Comparison of ENCODE assay signal across 9 cellular contexts in genomic region chr22:41687901-41688364, GRCh38. TPM values are rescaled to one million over a fixed set of nuclear protein-coding genes. Genes with fewer than 3 reads are reported as not detected.
A peak's percentile ranks its signal among the peaks of the same experiment; 100 is the strongest.
DNase-seq lines count a peak whose midpoint lies in the region; ATAC-seq and TF ChIP-seq lines count a peak whose summit lies in the region.
"Had no signal": no experiment of that assay in that cellular context is flagged by ENCODE, and none has a peak within 500 bp of the region (broad histone marks: within the 10 kb centered on the region; RNA-seq: fewer than 3 reads in every experiment).

No MANE protein-coding gene starts in this region.

- peak overlapping the region; percentile 89 for H3K4me3 ChIP-seq in endodermal cell (ENCODE audit: low read length)
- peak overlapping the region; percentile 92 for H3K4me3 ChIP-seq in mesodermal cell (ENCODE audit: extremely low read depth, insufficient read depth, low read length, poor library complexity, severe bottlenecking)

- TF ChIP-seq CTCF in endodermal cell (conservative IDR thresholded peaks at IDR 0.05) = no peak

- H3K4me1 ChIP-seq in endodermal cell (ENCODE audit: control insufficient read depth, insufficient read depth, low read length) (no peaks in the 10 kb centered on the region), mesodermal cell (ENCODE audit: control insufficient read depth, insufficient read depth, low read length, poor library complexity, severe bottlenecking) (peaks cover 3% of the 10 kb centered on the region)

- H3K27me3 ChIP-seq in endodermal cell (ENCODE audit: control insufficient read depth, insufficient read depth, low read length, poor library complexity, severe bottlenecking) = no peaks in the 10 kb centered on the region

- 1 to 2% methylated on average over 15 to 20 of the region's 20 CpGs for WGBS in endodermal cell (ENCODE audit: insufficient coverage in 1 of 2, insufficient read length in 1 of 2), 2 experiments
- 0 to 3% methylated on average over 7 to 16 of the region's 20 CpGs for WGBS in mesodermal cell (ENCODE audit: insufficient coverage in 2 of 2), 2 experiments

- no peaks in the 10 kb centered on the region for H3K9me3 ChIP-seq in endodermal cell (ENCODE audit: control insufficient read depth, low read length)
- no peaks in the 10 kb centered on the region for H3K9me3 ChIP-seq in mesodermal cell (ENCODE audit: control insufficient read depth, low read length)

- peak overlapping the region; percentile 66 for H3K9ac ChIP-seq in endodermal cell (ENCODE audit: extremely low read depth, low read length, poor library complexity, severe bottlenecking)

- H3K36me3 ChIP-seq in endodermal cell (ENCODE audit: control insufficient read depth, insufficient read depth, low read length) = no peaks in the 10 kb centered on the region
- H3K36me3 ChIP-seq in mesodermal cell (ENCODE audit: control insufficient read depth, insufficient read depth, low read length) = peaks cover 9% of the 10 kb centered on the region

- no peaks in the 10 kb centered on the region for H3K9me3 Mint-ChIP-seq in T-helper 2 cell treated with Interferon-gamma antibody and Interleukin-4, amounts not matched to agents 5 μg/mL and 100 μg/mL, for 36 hours
- H3K9me3 Mint-ChIP-seq in endodermal cell = no peaks in the 10 kb centered on the region

- peaks cover 18% of the 10 kb centered on the region for H3K4me1 Mint-ChIP-seq in T-helper 2 cell treated with Interferon-gamma antibody and Interleukin-4, amounts not matched to agents 5 μg/mL and 100 μg/mL, for 36 hours (ENCODE audit: low read depth)
- peaks cover 7% of the 10 kb centered on the region for H3K4me1 Mint-ChIP-seq in endodermal cell

- H3K4me3 Mint-ChIP-seq in T-helper 2 cell treated with Interferon-gamma antibody and Interleukin-4, amounts not matched to agents 5 μg/mL and 100 μg/mL, for 36 hours = peak overlapping the region; percentile 93
- H3K4me3 Mint-ChIP-seq in endodermal cell = peak overlapping the region; percentile 94

- no peaks in the 10 kb centered on the region for H3K27me3 Mint-ChIP-seq in T-helper 2 cell treated with Interferon-gamma antibody and Interleukin-4, amounts not matched to agents 5 μg/mL and 100 μg/mL, for 36 hours (ENCODE audit: low read depth)
- H3K27me3 Mint-ChIP-seq in endodermal cell (ENCODE audit: insufficient read depth) = no peaks in the 10 kb centered on the region

- DNase-seq in Daoy (ENCODE audit: low read depth) = peak; percentile 36
- DNase-seq in T-helper 2 cell treated with Interferon-gamma antibody and Interleukin-4, amounts not matched to agents 5 μg/mL and 100 μg/mL, for 36 hours (ENCODE audit: low spot score) = no peak
- DNase-seq in endodermal cell = peak; percentile 69
- DNase-seq in NCI-H526 treated with DMSO at 0.1 percent for 48 hours (lab: John Stamatoyannopoulos, UW) = no peak
- no peak for DNase-seq in SKM-1 treated with dmso at 0.1 percent for 144 hours (lab: John Stamatoyannopoulos, UW; ENCODE audit: unreplicated experiment)
- no peak for DNase-seq in H4 (ENCODE audit: low spot score)

- ATAC-seq in HG03159 (IDR thresholded peaks at IDR 0.05; ENCODE audit: unreplicated experiment) = peak; percentile 12

- H3K27ac Mint-ChIP-seq in T-helper 2 cell treated with Interferon-gamma antibody and Interleukin-4, amounts not matched to agents 5 μg/mL and 100 μg/mL, for 36 hours = peak overlapping the region; percentile 96
- peak overlapping the region; percentile 97 for H3K27ac Mint-ChIP-seq in endodermal cell

- H3K27ac ChIP-seq in endodermal cell (ENCODE audit: low read depth, low read length) = no peak overlapping the region
- peak overlapping the region; percentile 81 for H3K27ac ChIP-seq in mesodermal cell (ENCODE audit: low read depth, low read length, severe bottlenecking)

- H3K36me3 Mint-ChIP-seq in T-helper 2 cell treated with Interferon-gamma antibody and Interleukin-4, amounts not matched to agents 5 μg/mL and 100 μg/mL, for 36 hours (ENCODE audit: low read depth) = peaks cover 3% of the 10 kb centered on the region
- H3K36me3 Mint-ChIP-seq in endodermal cell (ENCODE audit: low read depth) = no peaks in the 10 kb centered on the region

RNA-seq across cellular contexts. Expression of gene SNU13, which starts 0.7 kb away (rescaled TPM):
- total RNA-seq in Daoy (2014; rRNA removed; shearing (Covaris generic)) = 98.1 and 98.8 TPM in 2 replicates
- total RNA-seq in endodermal cell = 100 to 1,000 TPM; 133 to 146 TPM
- 137 TPM for polyA plus RNA-seq in endodermal cell (2013, experiment 1 of 2)
- polyA plus RNA-seq in endodermal cell (2013, experiment 2 of 2) = 116 TPM
- 172 TPM for polyA plus RNA-seq in mesodermal cell (2013, experiment 1 of 2)
- 133 TPM for polyA plus RNA-seq in mesodermal cell (2013, experiment 2 of 2)
- 112 and 113 TPM in 2 replicates for total RNA-seq in H4 (2014; rRNA removed; shearing (Covaris generic))

RNA-seq across cellular contexts. Expression of gene MEI1, which starts 11.4 kb away (rescaled TPM):
- total RNA-seq in Daoy (2014; rRNA removed; shearing (Covaris generic)) = 0.42 and 0.63 TPM in 2 replicates
- 1 to 10 TPM; 1.2 to 1.5 TPM for total RNA-seq in endodermal cell
- polyA plus RNA-seq in endodermal cell (2013, experiment 1 of 2) = not detected
- not detected for polyA plus RNA-seq in endodermal cell (2013, experiment 2 of 2)
- not detected for polyA plus RNA-seq in mesodermal cell (2013, experiment 1 of 2)
- 0.51 TPM for polyA plus RNA-seq in mesodermal cell (2013, experiment 2 of 2)
- total RNA-seq in H4 (2014; rRNA removed; shearing (Covaris generic)) = not detected in 2 replicates
- total RNA-seq: temporal lobe had no signal

Comparison
In these comparisons a context has a peak if more than half of its experiments do, and no peak if none do; other contexts are left out.
1. DNase-seq: peak in Daoy (single experiment) and endodermal cell (single experiment); none in T-helper 2 cell treated with Interferon-gamma antibody and Interleukin-4, amounts not matched to agents 5 μg/mL and 100 μg/mL, for 36 hours (single experiment), NCI-H526 treated with DMSO at 0.1 percent for 48 hours (single experiment), SKM-1 treated with dmso at 0.1 percent for 144 hours (single experiment) and H4 (single experiment).